Comparison of ENCODE assay signal across 9 cellular contexts in genomic region chr13:67231481-67231940, GRCh38. TPM values are rescaled to one million over a fixed set of nuclear protein-coding genes. Genes with fewer than 3 reads are reported as not detected.
DNase-seq lines count a peak whose midpoint lies in the region; ATAC-seq and TF ChIP-seq lines count a peak whose summit lies in the region.
"Had no signal": no experiment of that assay in that cellular context is flagged by ENCODE, and none has a peak within 500 bp of the region (broad histone marks: within the 10 kb centered on the region; RNA-seq: fewer than 3 reads in every experiment).

No MANE protein-coding gene starts in this region.

- in situ Hi-C loops in gastrocnemius medialis (cut with MboI; ENCODE audit: low sequenced_read_pairs in 4 of 4): no loop called here

- DNase-seq in GM23338 (ENCODE audit: low spot score) (no peak), RWPE2 (ENCODE audit: low spot score) (no peak), fibroblast of the aortic adventitia (ENCODE audit: low read depth) (peak; percentile 29), gastrocnemius medialis (no peak), Kasumi-1 (lab: John Stamatoyannopoulos, UW) (no peak), NOMO-1 treated with dmso at 0.1 percent for 144 hours (lab: John Stamatoyannopoulos, UW; ENCODE audit: unreplicated experiment) (no peak)
- no peak for DNase-seq in naive thymus-derived CD8-positive, alpha-beta T cell

- H3K4me2 ChIP-seq in GM23338: peak overlapping the region; percentile 78

- H3K27ac Mint-ChIP-seq in GM23338: peak overlapping the region; percentile 14; the same call in 1 of the 2 replicates
- H3K27ac Mint-ChIP-seq in naive thymus-derived CD8-positive, alpha-beta T cell: peak overlapping the region in 4 of 10 donors; percentile 18 to 40 (median 30)

- no peaks in the 10 kb centered on the region; the same call in 2 of the 3 replicates for H3K9me3 Mint-ChIP-seq in GM23338
- no peaks in the 10 kb centered on the region for H3K9me3 Mint-ChIP-seq in naive thymus-derived CD8-positive, alpha-beta T cell

- H3F3A ChIP-seq in GM23338 (replicated peaks; ENCODE audit: low read depth): no peaks in the 10 kb centered on the region

- H3K4me1 ChIP-seq in GM23338 (ENCODE audit: insufficient read depth) (peaks cover 23% of the 10 kb centered on the region), RWPE2 (ENCODE audit: insufficient read depth, poor library complexity, severe bottlenecking) (peaks cover 11% of the 10 kb centered on the region), gastrocnemius medialis (peaks cover 3 to 9% of the 10 kb centered on the region in 2 donors)
- H3K4me1 ChIP-seq: foreskin keratinocyte had no signal

- peaks cover 3% of the 10 kb centered on the region for H3K27me3 Mint-ChIP-seq in GM23338 (ENCODE audit: insufficient read depth, low read depth, poor library complexity)
- H3K27me3 Mint-ChIP-seq in naive thymus-derived CD8-positive, alpha-beta T cell: peaks cover 5 to 22% (median 10%) of the 10 kb centered on the region in 5 donors

- H3K36me3 Mint-ChIP-seq in GM23338 (ENCODE audit: low read depth): no peaks in the 10 kb centered on the region
- H3K36me3 Mint-ChIP-seq in naive thymus-derived CD8-positive, alpha-beta T cell: no peaks in the 10 kb centered on the region

- no peak for ATAC-seq in GM23338
- no peak for ATAC-seq in RWPE2 (ENCODE audit: low read depth)
- no peak for ATAC-seq in gastrocnemius medialis
- ATAC-seq in GM21367 (IDR thresholded peaks at IDR 0.05; ENCODE audit: unreplicated experiment): no peak
- ATAC-seq in naive thymus-derived CD8-positive, alpha-beta T cell: no peak

- no peaks in the 10 kb centered on the region for H4K20me1 ChIP-seq in GM23338 (replicated peaks; ENCODE audit: insufficient read depth)

- POLR2A ChIA-PET in naive thymus-derived CD8-positive, alpha-beta T cell (lab: Charles Lee): no interaction called here

- no peak for TF ChIP-seq POLR2A in gastrocnemius medialis (IDR thresholded peaks at IDR 0.05)

- H3K9me2 ChIP-seq in GM23338 (ENCODE audit: insufficient read depth): no peaks in the 10 kb centered on the region

- H3K4me1 Mint-ChIP-seq in GM23338: peaks cover 12% of the 10 kb centered on the region
- H3K4me1 Mint-ChIP-seq in naive thymus-derived CD8-positive, alpha-beta T cell: peaks cover 0 to 14% (median 5%) of the 10 kb centered on the region in 4 donors

- no peaks in the 10 kb centered on the region for H3K36me3 ChIP-seq in GM23338 (ENCODE audit: insufficient read depth)
- no peaks in the 10 kb centered on the region for H3K36me3 ChIP-seq in RWPE2 (ENCODE audit: low read depth)
- no peaks in the 10 kb centered on the region for H3K36me3 ChIP-seq in gastrocnemius medialis

- peak overlapping the region; percentile 67 for H3K4me3 ChIP-seq in GM23338
- H3K4me3 ChIP-seq in RWPE2 (ENCODE audit: severe bottlenecking): peak overlapping the region; percentile 83
- H3K4me3 ChIP-seq in fibroblast of the aortic adventitia (ENCODE audit: low read depth, low read length): peak overlapping the region; percentile 94
- H3K4me3 ChIP-seq in gastrocnemius medialis: peak overlapping the region; percentile 76 to 88 (median 83)

- H3K27me3 ChIP-seq in GM23338 (ENCODE audit: insufficient read depth) (peaks cover 12% of the 10 kb centered on the region), RWPE2 (ENCODE audit: insufficient read depth, poor library complexity, severe bottlenecking) (no peaks in the 10 kb centered on the region), gastrocnemius medialis (no peaks in the 10 kb centered on the region)

- peak overlapping the region; percentile 99 for H2AFZ ChIP-seq in GM23338

- no peaks in the 10 kb centered on the region for H3K9me3 ChIP-seq in RWPE2 (ENCODE audit: severe bottlenecking)
- H3K9me3 ChIP-seq in gastrocnemius medialis: no peaks in the 10 kb centered on the region

- H3K27ac ChIP-seq in GM23338 (ENCODE audit: low read depth) (no peak overlapping the region), RWPE2 (ENCODE audit: poor library complexity, severe bottlenecking) (peak overlapping the region; percentile 64), gastrocnemius medialis (peak overlapping the region; percentile 82 to 87 (median 85))
- H3K27ac ChIP-seq: foreskin keratinocyte had no signal

- no peaks in the 10 kb centered on the region for H3K79me2 ChIP-seq in GM23338 (replicated peaks; ENCODE audit: insufficient read depth)

- no peak overlapping the region; the same call in 2 of the 3 replicates for H3K4me3 Mint-ChIP-seq in GM23338
- H3K4me3 Mint-ChIP-seq in naive thymus-derived CD8-positive, alpha-beta T cell: no peak overlapping the region

- intact Hi-C loops in gastrocnemius medialis (cut with DNase I; ENCODE audit: low total_unique reads): loop anchor here (10.0 kb wide), 1 partner anchor 607 kb away; no protein-coding TSS in a partner anchor

- TF ChIP-seq CTCF in GM23338 (conservative IDR thresholded peaks at IDR 0.05; ENCODE audit: low read depth in 2 of 2): no peak
- TF ChIP-seq CTCF in RWPE2 (IDR thresholded peaks at IDR 0.05; ENCODE audit: poor library complexity, severe bottlenecking): no peak
- no peak for TF ChIP-seq CTCF in fibroblast of the aortic adventitia (IDR thresholded peaks at IDR 0.05; ENCODE audit: insufficient read depth, low read length)
- TF ChIP-seq CTCF in gastrocnemius medialis (IDR thresholded peaks at IDR 0.05 in 4 of 5, conservative IDR thresholded peaks at IDR 0.05 in 1 of 5): no peak

TF ChIP-seq in GM23338, 12 proteins besides CTCF, POLR2A, EP300 and RAD21 (continues in another document):
- no peak for TF ChIP-seq EZH2 (IDR thresholded peaks at IDR 0.05; ENCODE audit: low read depth, unreplicated experiment)
- TF ChIP-seq POLR2AphosphoS5 (IDR thresholded peaks at IDR 0.05; ENCODE audit: low read depth): no peak
- TF ChIP-seq NANOG (IDR thresholded peaks at IDR 0.05; ENCODE audit: borderline replicate concordance): no peak
- TF ChIP-seq ZNF462 (CRISPR knock-in tag; IDR thresholded peaks at IDR 0.05): no peak
- TF ChIP-seq ZNF114 (CRISPR knock-in tag; IDR thresholded peaks at IDR 0.05): no peak
- no peak for TF ChIP-seq EZH2phosphoT487 (IDR thresholded peaks at IDR 0.05; ENCODE audit: unreplicated experiment)

RNA-seq across cellular contexts. Expression of gene PCDH9, which starts 1.4 kb away (rescaled TPM):
- total RNA-seq in GM23338 (2014; rRNA removed; shearing (Covaris generic)): 0.31 and 0.82 TPM in 2 replicates
- polyA plus RNA-seq in GM23338 (2016; fragmentation: Nextera tagmentation; extraction: Ambion mirVana): 0.23 and 0.52 TPM in 2 replicates
- total RNA-seq in fibroblast of the aortic adventitia (ENCODE audit: low replicate concordance) (5.0 and 19.0 TPM in 2 replicates), gastrocnemius medialis (1 to 10 TPM; 1.4 to 2.1 (median 1.9) TPM)
- total RNA-seq in naive thymus-derived CD8-positive, alpha-beta T cell: 1 to 10 TPM; 1.4 to 1.7 TPM
- polyA plus RNA-seq in naive thymus-derived CD8-positive, alpha-beta T cell: under 1 TPM; 0.04 to 0.35 (median 0.07) TPM
